In genomic region chr12:119681953-119682352, GRCh38 we compare ENCODE assay signal across 10 cellular contexts. TPM values are rescaled to one million over a fixed set of nuclear protein-coding genes. Genes with fewer than 3 reads are reported as not detected.
DNase-seq lines count a peak whose midpoint lies in the region; ATAC-seq, FAIRE-seq and TF ChIP-seq lines count a peak whose summit lies in the region.
"Had no signal": no experiment of that assay in that cellular context is flagged by ENCODE, and none has a peak within 500 bp of the region (broad histone marks: within the 10 kb centered on the region; RNA-seq: fewer than 3 reads in every experiment).

No MANE protein-coding gene starts in this region.

- H3K36me3 ChIP-seq in tibial artery, result peaks cover 34 to 50% (median 45%) of the 10 kb centered on the region in 3 donors

- H3K36me3 Mint-ChIP-seq in T-cell, result peaks cover 40% of the 10 kb centered on the region
- peaks cover 2% of the 10 kb centered on the region for H3K36me3 Mint-ChIP-seq in natural killer cell

- no peaks in the 10 kb centered on the region for H3K9me3 ChIP-seq in tibial artery

- H3K27ac ChIP-seq in tibial artery, result no peak overlapping the region

- FAIRE-seq in GM12891 (lab: Jason Lieb, UNC) (peak; percentile 20), H54 (lab: Jason Lieb, UNC) (no peak)

- POLR2A ChIA-PET in T-cell (lab: Charles Lee), result interaction anchor here in 1 of 2 donors (0.7 kb wide), 1 partner anchor 111 kb away, joined by 4 read pairs; no protein-coding TSS in a partner anchor

- no peak overlapping the region for H3K4me3 ChIP-seq in tibial artery

- H3K4me3 Mint-ChIP-seq in T-cell, result no peak overlapping the region
- H3K4me3 Mint-ChIP-seq in natural killer cell, result no peak overlapping the region

- no peak for DNase-seq in GM12891 (ENCODE audit: insufficient read length, low spot score)
- DNase-seq in T-cell, result no peak
- no peak for DNase-seq in natural killer cell
- no peak for DNase-seq in H54 (ENCODE audit: insufficient read length, low spot score)
- no peak for DNase-seq in D341Med (ENCODE audit: low spot score)
- DNase-seq in NCI-H187 treated with DMSO at 0.1 percent for 48 hours (lab: John Stamatoyannopoulos, UW), result no peak
- no peak for DNase-seq in tibial artery
- DNase-seq: SIG-M5; stimulated activated CD4-positive, alpha-beta T cell treated with anti-CD3 and anti-CD28 coated beads, Interleukin-1b, Interleukin-23, amount 100 ng/mL, for 48 hours had no signal

- no peak for TF ChIP-seq POLR2A in GM12891 (IDR thresholded peaks at IDR 0.05; ENCODE audit: low read depth, low read length)
- TF ChIP-seq POLR2A in H54 (IDR thresholded peaks at IDR 0.05; ENCODE audit: low read depth, low read length), result no peak

- H3K9me3 Mint-ChIP-seq in T-cell (no peaks in the 10 kb centered on the region), natural killer cell (no peaks in the 10 kb centered on the region)

- H3K4me1 ChIP-seq in tibial artery, result no peaks in the 10 kb centered on the region

- ATAC-seq in GM21717 (IDR thresholded peaks at IDR 0.05; ENCODE audit: unreplicated experiment) (peak; percentile 55), T-cell (replicated peaks in 1 of 4) (no peak), natural killer cell (no peak)

- no peaks in the 10 kb centered on the region for H3K27me3 ChIP-seq in tibial artery

- peaks cover 0 to 12% (median 10%) of the 10 kb centered on the region in 3 donors for H3K4me1 Mint-ChIP-seq in T-cell
- H3K4me1 Mint-ChIP-seq in natural killer cell, result no peaks in the 10 kb centered on the region

- TF ChIP-seq CTCF in natural killer cell (IDR thresholded peaks at IDR 0.05) (no peak), tibial artery (IDR thresholded peaks at IDR 0.05) (no peak)

- intact Hi-C loops in natural killer cell (cut with micrococcal nuclease) (no loop called here), tibial artery (cut with DNase I; ENCODE audit: low total_unique reads) (no loop called here)

- CTCF ChIA-PET in T-cell (lab: Charles Lee), result no interaction called here

- peak overlapping the region; percentile 71 to 77 for H3K27ac Mint-ChIP-seq in T-cell
- peak overlapping the region; percentile 64 to 67 for H3K27ac Mint-ChIP-seq in natural killer cell

- H3K27me3 Mint-ChIP-seq in T-cell (no peaks in the 10 kb centered on the region), natural killer cell (ENCODE audit: low read depth in 2 of 2) (no peaks in the 10 kb centered on the region)

TF ChIP-seq in GM12891, 5 proteins besides CTCF, POLR2A, EP300 and RAD21:
- peak; percentile 27; the same call in 1 of the 2 replicates for TF ChIP-seq TAF1 (IDR thresholded peaks at IDR 0.05; ENCODE audit: low read depth, low read length)
- TF ChIP-seq SPI1 (IDR thresholded peaks at IDR 0.05; ENCODE audit: low read depth, low read length), result no peak

RNA-seq across cellular contexts. Expression of gene PRKAB1, which starts 14.0 kb away (rescaled TPM):
- polyA plus RNA-seq in GM12891 (2012; ENCODE audit: low read depth, missing spikeins), result 27.4 TPM
- total RNA-seq in T-cell, result 10 to 100 TPM; 21.1 to 48.7 (median 43.5) TPM
- total RNA-seq in natural killer cell, result 10 to 100 TPM; 21.8 to 34.6 (median 23.5) TPM
